22 cellular contexts compared by ENCODE assay signal in genomic region chr3:45329779-45330305, GRCh38.
"Had no signal": no experiment of that assay in that cellular context is flagged by ENCODE, and none has a peak within 500 bp of the region (broad histone marks: within the 10 kb centered on the region; RNA-seq: fewer than 3 reads in every experiment).

No MANE protein-coding gene starts in this region.

- ATAC-seq: effector memory CD8-positive, alpha-beta T cell; gastroesophageal sphincter; left lobe of liver; mucosa of descending colon; psoas muscle; right lobe of liver; stimulated activated naive CD8-positive, alpha-beta T cell treated with anti-CD3 and anti-CD28 coated beads, Interleukin-15, Interleukin-2, amounts not matched to agents 100 U/mL and 50 U/mL, for 24 hours; upper lobe of right lung had no signal

- H3K27me3 ChIP-seq: right lobe of liver, vagina had no signal

- H3K9me3 ChIP-seq: esophagus muscularis mucosa, gastroesophageal sphincter, mucosa of descending colon, neutrophil, psoas muscle, right lobe of liver, suprapubic skin, tibial artery, upper lobe of right lung, vagina had no signal

- H3K9me3 Mint-ChIP-seq: effector memory CD8-positive, alpha-beta T cell; naive thymus-derived CD8-positive, alpha-beta T cell; stimulated activated effector memory CD8-positive, alpha-beta T cell treated with anti-CD3 and anti-CD28 coated beads, Interleukin-12 subunit alpha, Interleukin-12 subunit beta, amount 100 ng/mL, for 72 hours had no signal

- H3K4me1 ChIP-seq: esophagus muscularis mucosa, gastroesophageal sphincter, psoas muscle, right lobe of liver, suprapubic skin, tibial artery, upper lobe of right lung, vagina had no signal

- H3K36me3 ChIP-seq: esophagus muscularis mucosa, gastroesophageal sphincter, neutrophil, right lobe of liver, suprapubic skin, tibial artery, upper lobe of right lung, vagina had no signal

- H3K4me3 Mint-ChIP-seq: effector memory CD8-positive, alpha-beta T cell; naive thymus-derived CD8-positive, alpha-beta T cell; stimulated activated effector memory CD8-positive, alpha-beta T cell treated with anti-CD3 and anti-CD28 coated beads, Interleukin-12 subunit alpha, Interleukin-12 subunit beta, amount 100 ng/mL, for 72 hours had no signal

- DNase-seq: effector memory CD8-positive, alpha-beta T cell; foreskin fibroblast; glutamatergic neuron; islet precursor cell; mucosa of descending colon; psoas muscle; retina; right lobe of liver; stimulated activated CD4-positive, alpha-beta T cell treated with anti-CD3 and anti-CD28 coated beads, Interleukin-4, amount 100 ng/mL, for 1 hour; stimulated activated CD8-positive, alpha-beta memory T cell treated with anti-CD3 and anti-CD28 coated beads, Interleukin-4, amount 100 ng/mL, for 48 hours; stimulated activated naive CD8-positive, alpha-beta T cell treated with anti-CD3 and anti-CD28 coated beads, Interleukin-15, Interleukin-2, amounts not matched to agents 100 U/mL and 50 U/mL, for 24 hours; tibial artery; upper lobe of right lung had no signal

- H3K27ac ChIP-seq: epithelial cell of prostate, esophagus muscularis mucosa, gastroesophageal sphincter, neutrophil, psoas muscle, right lobe of liver, suprapubic skin, tibial artery, upper lobe of right lung, vagina had no signal

- H3K36me3 Mint-ChIP-seq: naive thymus-derived CD8-positive, alpha-beta T cell; stimulated activated effector memory CD8-positive, alpha-beta T cell treated with anti-CD3 and anti-CD28 coated beads, Interleukin-12 subunit alpha, Interleukin-12 subunit beta, amount 100 ng/mL, for 72 hours had no signal

- H3K4me3 ChIP-seq: esophagus muscularis mucosa, gastroesophageal sphincter, mucosa of descending colon, psoas muscle, right lobe of liver, suprapubic skin, tibial artery, upper lobe of right lung, vagina had no signal

- H3K27ac Mint-ChIP-seq: effector memory CD8-positive, alpha-beta T cell; stimulated activated effector memory CD8-positive, alpha-beta T cell treated with anti-CD3 and anti-CD28 coated beads, Interleukin-12 subunit alpha, Interleukin-12 subunit beta, amount 100 ng/mL, for 72 hours had no signal
